Comparison of ENCODE assay signal across 17 cellular contexts in the genomic region with DNA sequence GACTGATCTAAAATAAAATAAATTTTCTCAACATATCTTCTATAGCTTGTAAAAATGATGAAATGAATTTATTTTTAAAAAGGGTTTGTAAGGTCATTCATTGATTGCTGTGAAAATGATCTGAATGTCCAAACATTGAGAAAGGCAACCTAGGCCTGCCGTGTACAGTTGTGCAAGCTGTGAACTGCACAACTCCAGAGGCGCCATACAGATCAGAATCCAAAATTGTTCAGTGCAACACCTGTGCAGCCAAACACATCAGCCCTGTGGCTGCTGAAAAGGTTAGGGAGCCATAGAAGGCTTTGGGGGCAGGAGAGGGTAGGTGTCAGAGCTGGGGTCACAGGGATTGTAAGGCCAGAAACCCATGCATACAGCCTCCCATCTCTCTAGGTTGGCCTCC. TPM values are rescaled to one million over a fixed set of nuclear protein-coding genes. Genes with fewer than 3 reads are reported as not detected.
A peak's percentile ranks its signal among the peaks of the same experiment; 100 is the strongest.
DNase-seq lines count a peak whose midpoint lies in the region; ATAC-seq and TF ChIP-seq lines count a peak whose summit lies in the region.
"Had no signal": no experiment of that assay in that cellular context is flagged by ENCODE, and none has a peak within 500 bp of the region (broad histone marks: within the 10 kb centered on the region; RNA-seq: fewer than 3 reads in every experiment).

No MANE protein-coding gene starts in this region.

- POLR2A ChIA-PET in IMR-90 (lab: Charles Lee; ENCODE audit: unreplicated experiment) = no interaction called here
- POLR2A ChIA-PET in activated CD4-positive, alpha-beta T cell treated with anti-CD3 and anti-CD28 coated beads for 36 hours (lab: Charles Lee) = no interaction called here

- H3K9ac ChIP-seq in IMR-90 (ENCODE audit: low read depth, low read length) = no peak overlapping the region
- H3K9ac ChIP-seq: KMS-11 had no signal

- no peaks in the 10 kb centered on the region for H3K9me2 ChIP-seq in hepatocyte (replicated peaks; ENCODE audit: insufficient read depth)

- peak overlapping the region; percentile 13; the same call in 1 of the 2 replicates for H3K18ac ChIP-seq in IMR-90 (ENCODE audit: low read depth, low read length)

- intact Hi-C loops in IMR-90 (cut with micrococcal nuclease) (no loop called here), prostate gland (cut with DNase I) (no loop called here)
- intact Hi-C loops in activated CD4-positive, alpha-beta T cell treated with anti-CD3 and anti-CD28 coated beads for 36 hours (cut with DNase I, micrococcal nuclease) = no loop called here

- H3K9me1 ChIP-seq in IMR-90 (ENCODE audit: insufficient read depth, low read length) = 0 out of 2 replicates have a peak, but pooled peaks cover 5% of the 10 kb centered on the region

- no peak overlapping the region; the same call in 1 of the 2 replicates for H4K5ac ChIP-seq in IMR-90 (ENCODE audit: low read depth, low read length)

- H2BK20ac ChIP-seq in IMR-90 (ENCODE audit: low read depth, low read length) = peak overlapping the region; percentile 88

- H3K9me3 ChIP-seq in IMR-90 (ENCODE audit: control insufficient read depth, insufficient read depth, low read length) (no peaks in the 10 kb centered on the region), hepatocyte (ENCODE audit: low read depth) (no peaks in the 10 kb centered on the region), prostate gland (no peaks in the 10 kb centered on the region)

- no peak for DNase-seq in IMR-90
- DNase-seq in hepatocyte (ENCODE audit: low spot score) = no peak
- DNase-seq in prostate gland (ENCODE audit: low spot score) = no peak
- DNase-seq in activated CD4-positive, alpha-beta T cell treated with anti-CD3 and anti-CD28 coated beads for 36 hours = no peak
- DNase-seq: AML-193; Calu3; CD4-positive, alpha-beta memory T cell; DMS79 treated with DMSO at 0.1 percent for 48 hours; GF-D8; GOT3; H7 had no signal

- ATAC-seq in IMR-90 (ENCODE audit: low read depth) = no peak
- no peak for ATAC-seq in HG02852 (IDR thresholded peaks at IDR 0.05; ENCODE audit: unreplicated experiment)
- ATAC-seq in activated CD4-positive, alpha-beta T cell treated with anti-CD3 and anti-CD28 coated beads for 36 hours = no peak
- no peak for ATAC-seq in GM21390 (IDR thresholded peaks at IDR 0.05; ENCODE audit: unreplicated experiment)
- ATAC-seq: HCT116 had no signal

- peak overlapping the region; percentile 48; the same call in 2 of the 3 replicates for H2BK15ac ChIP-seq in IMR-90 (ENCODE audit: low read depth, low read length)

- H4K20me1 ChIP-seq in IMR-90 (ENCODE audit: insufficient read depth, low read length) (no peaks in the 10 kb centered on the region), hepatocyte (ENCODE audit: insufficient read depth, poor library complexity, severe bottlenecking) (no peaks in the 10 kb centered on the region)

- no peaks in the 10 kb centered on the region for H3K27me3 Mint-ChIP-seq in activated CD4-positive, alpha-beta T cell treated with anti-CD3 and anti-CD28 coated beads for 36 hours
- H3K27me3 Mint-ChIP-seq: CD4-positive, alpha-beta memory T cell had no signal

- no TSS peak for BruUV-seq in IMR-90 (replicated peaks; lab: Mats Ljungman, UMichigan)

- H3K14ac ChIP-seq in IMR-90 (replicated peaks; ENCODE audit: low read depth, low read length) = peak overlapping the region; percentile 28; the same call in 1 of the 2 replicates

- H3K4me1 ChIP-seq in IMR-90 (ENCODE audit: control insufficient read depth, insufficient read depth, low read length) (peaks cover 7% of the 10 kb centered on the region), hepatocyte (ENCODE audit: insufficient read depth) (peaks cover 7% of the 10 kb centered on the region), prostate gland (replicated peaks) (peaks cover 15% of the 10 kb centered on the region)

- no peak for TF ChIP-seq RAD21 in IMR-90 (IDR thresholded peaks at IDR 0.05; ENCODE audit: low read length)

- no peak overlapping the region for H3K4me3 Mint-ChIP-seq in activated CD4-positive, alpha-beta T cell treated with anti-CD3 and anti-CD28 coated beads for 36 hours
- H3K4me3 Mint-ChIP-seq: CD14-positive monocyte; CD4-positive, alpha-beta memory T cell had no signal

- peak overlapping the region; percentile 76; the same call in 1 of the 2 replicates for H3K4ac ChIP-seq in IMR-90 (ENCODE audit: low read depth, low read length)

- CTCF ChIA-PET in IMR-90 (lab: Yijun Ruan, JAX) = interaction anchor here (1.3 to 3.4 kb wide), 3 partner anchors 9 to 23 kb away, joined by 4 to 20 read pairs (median 4); no protein-coding TSS in a partner anchor
- CTCF ChIA-PET in activated CD4-positive, alpha-beta T cell treated with anti-CD3 and anti-CD28 coated beads for 36 hours (lab: Charles Lee) = interaction anchor here (0.9 to 6.5 kb wide), 6 partner anchors 8 to 34 kb away, joined by 3 to 47 read pairs (median 4); no protein-coding TSS in a partner anchor

- H3K4me2 ChIP-seq in IMR-90 (ENCODE audit: low read depth, low read length) = no peak overlapping the region
- H3K4me2 ChIP-seq in hepatocyte = no peak overlapping the region
- H3K4me2 ChIP-seq: KMS-11 had no signal

- peak overlapping the region; percentile 66 for H4K91ac ChIP-seq in IMR-90 (ENCODE audit: insufficient read depth, low read depth, low read length)

- TF ChIP-seq POLR2A in IMR-90 (IDR thresholded peaks at IDR 0.05; ENCODE audit: low read depth, low read length) (no peak), prostate gland (IDR thresholded peaks at IDR 0.05) (no peak)

- H3K36me3 ChIP-seq in IMR-90 (ENCODE audit: control insufficient read depth, insufficient read depth, low read length) (no peaks in the 10 kb centered on the region), hepatocyte (replicated peaks; ENCODE audit: insufficient read depth, low read depth) (no peaks in the 10 kb centered on the region), prostate gland (no peaks in the 10 kb centered on the region)

- no peaks in the 10 kb centered on the region for H3K36me3 Mint-ChIP-seq in activated CD4-positive, alpha-beta T cell treated with anti-CD3 and anti-CD28 coated beads for 36 hours (ENCODE audit: low read depth)
- H3K36me3 Mint-ChIP-seq: CD14-positive monocyte had no signal

- H3K27me3 ChIP-seq in IMR-90 (ENCODE audit: control insufficient read depth, insufficient read depth, low read length) = no peaks in the 10 kb centered on the region
- H3K27me3 ChIP-seq in hepatocyte = no peaks in the 10 kb centered on the region
- H3K27me3 ChIP-seq in prostate gland (replicated peaks; ENCODE audit: insufficient read depth) = no peaks in the 10 kb centered on the region

- H3K4me3 ChIP-seq in IMR-90 (ENCODE audit: insufficient read depth, low read depth, low read length) (no peak overlapping the region), hepatocyte (no peak overlapping the region), prostate gland (no peak overlapping the region)

- dilution Hi-C loops in IMR-90 (cut with HindIII; ENCODE audit: low sequenced_read_pairs, unreplicated experiment) = no loop called here

- peak overlapping the region; percentile 25; the same call in 1 of the 2 replicates for H3K56ac ChIP-seq in IMR-90 (ENCODE audit: extremely low read depth, insufficient read depth, low read length)

- peaks cover 4% of the 10 kb centered on the region for H3K4me1 Mint-ChIP-seq in activated CD4-positive, alpha-beta T cell treated with anti-CD3 and anti-CD28 coated beads for 36 hours

- H2AK5ac ChIP-seq in IMR-90 (ENCODE audit: low read depth, low read length) = peak overlapping the region; percentile 73; the same call in 1 of the 2 replicates

- H2AFZ ChIP-seq in IMR-90 (replicated peaks; ENCODE audit: low read length, poor library complexity) = no peak overlapping the region
- no peak overlapping the region for H2AFZ ChIP-seq in hepatocyte

- peak overlapping the region; percentile 79 for H2BK120ac ChIP-seq in IMR-90 (ENCODE audit: low read depth, low read length)

- H2AK9ac ChIP-seq in IMR-90 (replicated peaks; ENCODE audit: low read depth, low read length, poor library complexity) = no peak overlapping the region

- no peak overlapping the region for H3K23ac ChIP-seq in IMR-90 (ENCODE audit: low read depth, low read length)

- in situ Hi-C loops in IMR-90 (cut with MboI; ENCODE audit: low sequenced_read_pairs) = no loop called here

- H3K27ac ChIP-seq in C4-2B (peak overlapping the region; percentile 86), IMR-90 (ENCODE audit: insufficient read depth, low read length) (peak overlapping the region; percentile 69; the same call in 1 of the 2 replicates), hepatocyte (peak overlapping the region; percentile 78), prostate gland (peak overlapping the region; percentile 54 to 80)
- H3K27ac ChIP-seq: KMS-11 had no signal

- no peaks in the 10 kb centered on the region for H3K79me2 ChIP-seq in hepatocyte

- no peak overlapping the region for H2BK5ac ChIP-seq in IMR-90 (ENCODE audit: low read depth, low read length, poor library complexity, severe bottlenecking)

- TF ChIP-seq CTCF in C4-2B (conservative IDR thresholded peaks at IDR 0.05) (no peak), IMR-90 (conservative IDR thresholded peaks at IDR 0.05; ENCODE audit: low read depth, low read length) (no peak), hepatocyte (IDR thresholded peaks at IDR 0.05; ENCODE audit: poor library complexity) (no peak), prostate gland (IDR thresholded peaks at IDR 0.05) (no peak)

- H4K8ac ChIP-seq in IMR-90 (ENCODE audit: low read depth in 2 of 2, low read length in 2 of 2) = no peak overlapping the region; a peak in 1 of 4 replicates

- H3K9me3 Mint-ChIP-seq in activated CD4-positive, alpha-beta T cell treated with anti-CD3 and anti-CD28 coated beads for 36 hours (ENCODE audit: low read depth) = no peaks in the 10 kb centered on the region
- H3K9me3 Mint-ChIP-seq: CD14-positive monocyte; CD4-positive, alpha-beta memory T cell had no signal

- no peak overlapping the region for H3K27ac Mint-ChIP-seq in activated CD4-positive, alpha-beta T cell treated with anti-CD3 and anti-CD28 coated beads for 36 hours
- H3K27ac Mint-ChIP-seq: CD14-positive monocyte; CD4-positive, alpha-beta memory T cell had no signal

- 50% methylated on average over 2 of the region's 2 CpGs; no CpG with 5 or more reads in 1 of the 2 experiments for WGBS in IMR-90 (ENCODE audit: extremely low coverage in 2 of 2, insufficient read length in 1 of 2), 2 experiments
- 54% methylated on average over 2 of the region's 2 CpGs for WGBS in hepatocyte (ENCODE audit: low lambda C conversion rate, missing lambda C conversion rate)
- 80% methylated on average over 2 of the region's 2 CpGs for WGBS in prostate gland

- H3K79me1 ChIP-seq in IMR-90 (ENCODE audit: low read depth in 1 of 2, low read length in 2 of 2) = peaks cover 2 to 3% of the 10 kb centered on the region in 2 experiments; a peak in 1 of 4 replicates

RNA-seq across cellular contexts. Expression of a gene that starts 9.9 kb away (rescaled TPM):
- total RNA-seq in IMR-90 (2012; rRNA removed) (3.1 and 3.8 TPM in 2 replicates), hepatocyte (30.8 and 30.9 TPM in 2 replicates), prostate gland (10 to 100 TPM; 74.4 to 97.1 TPM)
- polyA plus RNA-seq in IMR-90 (2012; rRNA removed) (14.2 and 15.2 TPM in 2 replicates), hepatocyte (46.2 and 54.9 TPM in 2 replicates)
- 9.8 and 20.0 TPM in 2 replicates for polyA plus RNA-seq in IMR-90 (2012; cell fraction: cytosol; rRNA removed)
- polyA plus RNA-seq in IMR-90 (2012; cell fraction: nucleus; rRNA removed; ENCODE audit: low replicate concordance) = 51.5 and 67.1 TPM in 2 replicates
- total RNA-seq in activated CD4-positive, alpha-beta T cell treated with anti-CD3 and anti-CD28 coated beads for 36 hours = 10 to 100 TPM; 29.7 to 31.2 TPM

RNA-seq across cellular contexts. Expression of a gene that starts 50.1 kb away (rescaled TPM):
- 36.2 and 44.4 TPM in 2 replicates for total RNA-seq in IMR-90 (2012; rRNA removed)
- polyA plus RNA-seq in IMR-90 (2012; rRNA removed) = 36.4 and 40.7 TPM in 2 replicates
- polyA plus RNA-seq in IMR-90 (2012; cell fraction: cytosol; rRNA removed) = 21.0 and 27.4 TPM in 2 replicates
- polyA plus RNA-seq in IMR-90 (2012; cell fraction: nucleus; rRNA removed; ENCODE audit: low replicate concordance) = 12.4 and 51.2 TPM in 2 replicates
- 74.7 TPM in 2 replicates for total RNA-seq in hepatocyte
- 46.5 and 62.8 TPM in 2 replicates for polyA plus RNA-seq in hepatocyte
- total RNA-seq in prostate gland = 100 to 1,000 TPM; 175 to 252 TPM
- 10 to 100 TPM; 66.8 to 72.2 TPM for total RNA-seq in activated CD4-positive, alpha-beta T cell treated with anti-CD3 and anti-CD28 coated beads for 36 hours
